In genomic region chr17:15981208-15981607, GRCh38 we compare ENCODE assay signal across 9 cellular contexts. TPM values are rescaled to one million over a fixed set of nuclear protein-coding genes. Genes with fewer than 3 reads are reported as not detected.
DNase-seq lines count a peak whose midpoint lies in the region; ATAC-seq, FAIRE-seq and TF ChIP-seq lines count a peak whose summit lies in the region.
"Had no signal": no experiment of that assay in that cellular context is flagged by ENCODE, and none has a peak within 500 bp of the region (broad histone marks: within the 10 kb centered on the region; RNA-seq: fewer than 3 reads in every experiment).

No MANE protein-coding gene starts in this region.

- no peaks in the 10 kb centered on the region for H3K79me2 ChIP-seq in MM.1S (ENCODE audit: low read length)

- H3F3A ChIP-seq in MM.1S (ENCODE audit: insufficient read depth, low read length): no peaks in the 10 kb centered on the region

- no peaks in the 10 kb centered on the region for H3K9me2 ChIP-seq in MM.1S (replicated peaks; ENCODE audit: insufficient read depth, low read length)

- FAIRE-seq in GM18507 (lab: Jason Lieb, UNC): peak; percentile 71
- no peak for FAIRE-seq in kidney (lab: Jason Lieb, UNC)

- peak; percentile 89 for ATAC-seq in GM21717 (IDR thresholded peaks at IDR 0.05; ENCODE audit: unreplicated experiment)
- ATAC-seq: Panc1 had no signal

- H3K4me1 ChIP-seq in MM.1S (ENCODE audit: low read length): no peaks in the 10 kb centered on the region
- no peaks in the 10 kb centered on the region for H3K4me1 ChIP-seq in kidney (ENCODE audit: control insufficient read depth in 1 of 2, insufficient read depth in 1 of 2, low read depth in 1 of 2, low read length in 2 of 2)

- no peaks in the 10 kb centered on the region for H3K9me3 ChIP-seq in MM.1S (replicated peaks; ENCODE audit: insufficient read depth, low read length)
- H3K9me3 ChIP-seq in kidney (ENCODE audit: control insufficient read depth in 1 of 2, low read length in 2 of 2): no peaks in the 10 kb centered on the region

- TF ChIP-seq CTCF in NB4 (IDR thresholded peaks at IDR 0.05; ENCODE audit: low read depth, low read length): no peak
- TF ChIP-seq CTCF in MM.1S (IDR thresholded peaks at IDR 0.05; ENCODE audit: low read length): no peak
- TF ChIP-seq CTCF in kidney (IDR thresholded peaks at IDR 0.05; ENCODE audit: borderline replicate concordance, extremely low read depth, insufficient read depth): no peak

- no peak for DNase-seq in GM18507 (ENCODE audit: extremely low spot score, insufficient read length, low read depth)
- DNase-seq in NB4 (ENCODE audit: low read depth): peak; percentile 66
- peak; percentile 52 for DNase-seq in iris pigment epithelial cell (ENCODE audit: low read depth)
- DNase-seq in mucosa of gallbladder (ENCODE audit: low spot score): no peak
- no peak for DNase-seq in activated effector memory CD4-positive, alpha-beta T cell treated with Interleukin-2 at 50 U/mL for 16 hours
- no peak for DNase-seq in MM.1S
- DNase-seq in kidney: no peak

- no peak overlapping the region for H3K9ac ChIP-seq in MM.1S (ENCODE audit: low read length)
- H3K9ac ChIP-seq in kidney (ENCODE audit: low read length in 2 of 2): no peak overlapping the region

- H3K27ac ChIP-seq in MM.1S (ENCODE audit: low read length): no peak overlapping the region
- H3K27ac ChIP-seq in kidney (ENCODE audit: low read depth in 2 of 2, low read length in 2 of 2): no peak overlapping the region

- H4K20me1 ChIP-seq in MM.1S (ENCODE audit: insufficient read depth, low read length): no peaks in the 10 kb centered on the region

- no peak for TF ChIP-seq POLR2A in NB4 (IDR thresholded peaks at IDR 0.05; ENCODE audit: extremely low read depth, insufficient read length)

- H2AFZ ChIP-seq in MM.1S (ENCODE audit: low read length): no peak overlapping the region

- H3K27me3 ChIP-seq in MM.1S (replicated peaks; ENCODE audit: insufficient read depth, low read length): no peaks in the 10 kb centered on the region

- H3K4me3 ChIP-seq in NB4 (ENCODE audit: low read depth, low read length) (no peak overlapping the region), MM.1S (ENCODE audit: low read length) (no peak overlapping the region), kidney (ENCODE audit: low read length in 2 of 2) (no peak overlapping the region)

- H3K36me3 ChIP-seq in MM.1S (replicated peaks; ENCODE audit: insufficient read depth, low read length): no peaks in the 10 kb centered on the region
- H3K36me3 ChIP-seq in kidney (ENCODE audit: control insufficient read depth in 1 of 2, insufficient read depth in 2 of 2, low read length in 2 of 2): peaks cover 30 to 34% of the 10 kb centered on the region in 2 donors

- no peak overlapping the region for H3K4me2 ChIP-seq in MM.1S (ENCODE audit: low read depth, low read length)

- intact Hi-C loops in kidney (cut with DNase I): no loop called here

RNA-seq across cellular contexts. Expression of gene ZSWIM7, which starts 18.3 kb away (rescaled TPM):
- total RNA-seq in mucosa of gallbladder: 23.5 TPM
- total RNA-seq in kidney: 21.0 TPM
- 66.7 TPM for polyA plus RNA-seq in kidney (ENCODE audit: insufficient read depth, low read depth, low replicate concordance)

RNA-seq across cellular contexts. Expression of gene TTC19, which starts 18.4 kb away (rescaled TPM):
- total RNA-seq in mucosa of gallbladder: 36.9 TPM
- total RNA-seq in kidney: 47.7 TPM
- 42.0 TPM for polyA plus RNA-seq in kidney (ENCODE audit: insufficient read depth, low read depth, low replicate concordance)

RNA-seq across cellular contexts. Expression of gene ADORA2B, which starts 36.3 kb away (rescaled TPM):
- 0.72 TPM for total RNA-seq in mucosa of gallbladder
- total RNA-seq in kidney: 0.60 TPM
- polyA plus RNA-seq in kidney (ENCODE audit: insufficient read depth, low read depth, low replicate concordance): not detected

Comparison
In these comparisons a context has a peak if more than half of its experiments do, and no peak if none do; other contexts are left out.
1. DNase-seq: peak in NB4 (single experiment) and iris pigment epithelial cell (single experiment); none in GM18507 (single experiment), mucosa of gallbladder (single experiment), activated effector memory CD4-positive, alpha-beta T cell treated with Interleukin-2 at 50 U/mL for 16 hours (single experiment), MM.1S (single experiment) and kidney (single experiment).